In the genomic region with DNA sequence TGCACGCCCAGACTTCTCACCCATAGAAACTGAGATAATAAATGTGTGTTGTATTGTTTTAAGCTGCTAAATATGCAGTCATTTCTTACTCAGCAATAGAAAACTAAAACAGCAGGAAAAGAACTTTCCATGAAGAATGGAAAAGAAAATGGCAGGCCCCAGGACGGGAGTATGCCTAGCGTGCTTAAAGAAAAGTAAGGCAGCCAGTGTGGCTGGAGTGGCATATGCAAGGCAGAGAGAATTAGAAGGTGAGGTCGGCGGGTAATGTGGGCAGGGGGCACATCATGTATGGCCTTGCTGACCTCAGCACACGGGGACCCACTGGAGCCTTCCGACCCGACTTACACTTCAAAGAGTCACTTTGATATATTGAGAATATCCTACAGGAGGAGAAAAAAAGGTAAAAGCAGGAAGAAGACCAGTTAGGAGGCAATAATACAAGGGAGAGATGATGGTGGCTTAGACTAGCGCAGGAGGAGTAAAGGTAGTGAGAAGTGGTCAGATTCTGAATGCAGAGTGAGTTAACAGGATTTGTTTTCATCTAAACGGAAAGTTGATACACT, we compare ENCODE assay signal across 18 cellular contexts. TPM values are rescaled to one million over a fixed set of nuclear protein-coding genes. Genes with fewer than 3 reads are reported as not detected.
"Had no signal": no experiment of that assay in that cellular context is flagged by ENCODE, and none has a peak within 500 bp of the region (broad histone marks: within the 10 kb centered on the region; RNA-seq: fewer than 3 reads in every experiment).

No MANE protein-coding gene starts in this region.

- ATAC-seq: activated CD8-positive, alpha-beta T cell treated with anti-CD3 and anti-CD28 coated beads, Interleukin-2, amount 10 ng/mL, durations not matched to agents 7 days and 5 days; activated T-cell treated with anti-CD3 and anti-CD28 coated beads, Interleukin-2, amount 50 U/mL, for 72 hours; esophagus mucosa; stimulated activated naive CD8-positive, alpha-beta T cell treated with anti-CD3 and anti-CD28 coated beads, Interleukin-15, Interleukin-2, amounts not matched to agents 100 U/mL and 50 U/mL, for 24 hours; T-helper 17 cell; WTC11 had no signal

- H3K4me3 ChIP-seq: cardiac muscle cell, right atrium auricular region, suprapubic skin, upper lobe of left lung had no signal

- H3K9me3 ChIP-seq: right atrium auricular region, suprapubic skin, upper lobe of left lung had no signal

- H3K36me3 ChIP-seq: cardiac muscle cell had no signal

- H3K27me3 ChIP-seq: right atrium auricular region, suprapubic skin, upper lobe of left lung had no signal

- DNase-seq: activated CD4-positive, alpha-beta T cell treated with anti-CD3 and anti-CD28 coated beads for 4 hours; activated CD8-positive, alpha-beta memory T cell treated with anti-CD3 and anti-CD28 coated beads, Interleukin-2, amount 50 U/mL, for 4 hours; activated CD8-positive, alpha-beta T cell treated with anti-CD3 and anti-CD28 coated beads, Interleukin-2, amount 10 ng/mL, durations not matched to agents 7 days and 5 days; activated gamma-delta T cell; activated T-cell treated with anti-CD3 and anti-CD28 coated beads, Interleukin-2, amount 50 U/mL, for 72 hours; immature natural killer cell; nephron progenitor cell; occipital lobe; stimulated activated naive CD8-positive, alpha-beta T cell treated with anti-CD3 and anti-CD28 coated beads, Interleukin-15, Interleukin-2, amounts not matched to agents 100 U/mL and 50 U/mL, for 24 hours; T-helper 17 cell; upper lobe of left lung had no signal

- H3K27ac ChIP-seq: cardiac muscle cell, suprapubic skin, upper lobe of left lung had no signal

RNA-seq across cellular contexts. Expression of a gene that starts 31.9 kb away (rescaled TPM):
- total RNA-seq: activated CD8-positive, alpha-beta T cell treated with anti-CD3 and anti-CD28 coated beads, Interleukin-2, amount 10 ng/mL, durations not matched to agents 7 days and 5 days; activated T-cell treated with anti-CD3 and anti-CD28 coated beads, Interleukin-2, amount 50 U/mL, for 72 hours; cardiac muscle cell; esophagus mucosa; lower leg skin; occipital lobe; progenitor cell of endocrine pancreas; right atrium auricular region; suprapubic skin; T-helper 17 cell; upper lobe of left lung; WTC11 had no signal
- polyA plus RNA-seq: cardiac muscle cell, immature natural killer cell had no signal
